In the genomic region with DNA sequence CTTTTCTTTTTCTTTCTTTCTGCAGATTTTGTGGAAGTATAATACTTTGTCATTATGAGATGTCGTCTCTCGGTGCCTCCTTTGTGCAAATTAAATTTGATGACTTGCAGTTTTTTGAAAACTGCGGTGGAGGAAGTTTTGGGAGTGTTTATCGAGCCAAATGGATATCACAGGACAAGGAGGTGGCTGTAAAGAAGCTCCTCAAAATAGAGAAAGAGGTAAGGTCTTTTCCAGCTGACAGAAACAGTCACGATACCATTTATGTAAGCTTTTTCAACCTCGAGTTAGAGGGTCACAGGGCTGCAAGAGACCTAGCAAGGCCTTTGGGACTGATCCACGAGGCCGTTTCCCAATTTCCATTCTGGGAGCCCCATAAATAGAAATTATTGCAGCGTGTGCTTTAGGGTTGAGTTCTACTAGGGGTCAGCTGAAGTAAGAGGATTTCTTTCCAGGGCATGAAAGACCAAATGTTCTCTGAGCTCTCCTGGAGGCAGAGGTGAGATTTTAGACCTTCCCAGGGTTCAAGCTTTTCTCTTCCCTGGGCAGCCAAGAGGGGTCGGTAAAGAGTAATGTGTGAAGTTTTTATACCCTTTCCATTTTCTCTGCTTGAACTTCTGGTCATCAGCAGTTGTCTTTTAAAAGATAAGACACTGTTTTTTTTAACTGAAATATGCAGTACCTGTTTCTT, we compare ENCODE assay signal across 11 cellular contexts. TPM values are rescaled to one million over a fixed set of nuclear protein-coding genes. Genes with fewer than 3 reads are reported as not detected.
DNase-seq lines count a peak whose midpoint lies in the region; ATAC-seq and TF ChIP-seq lines count a peak whose summit lies in the region.
"Had no signal": no experiment of that assay in that cellular context is flagged by ENCODE, and none has a peak within 500 bp of the region (broad histone marks: within the 10 kb centered on the region; RNA-seq: fewer than 3 reads in every experiment).

No MANE protein-coding gene starts in this region.

- ATAC-seq in left ventricle myocardium superior (peak; percentile 84), gastrocnemius medialis (peak; percentile 82 to 83), GM18907 (IDR thresholded peaks at IDR 0.05; ENCODE audit: unreplicated experiment) (no peak), GM21717 (IDR thresholded peaks at IDR 0.05; ENCODE audit: unreplicated experiment) (no peak)

- peak in 1 of 2 donors; percentile 61 for TF ChIP-seq POLR2A in gastrocnemius medialis (IDR thresholded peaks at IDR 0.05)

- H3K27me3 ChIP-seq in ascending aorta = no peaks in the 10 kb centered on the region
- H3K27me3 ChIP-seq in gastrocnemius medialis = no peaks in the 10 kb centered on the region

- no peak for DNase-seq in ascending aorta (ENCODE audit: low spot score in 2 of 2)
- peak; percentile 41 for DNase-seq in left ventricle myocardium superior
- peak; percentile 73 to 91 for DNase-seq in gastrocnemius medialis
- no peak for DNase-seq in T-helper 9 cell
- DNase-seq in NCI-H345 (lab: John Stamatoyannopoulos, UW) = no peak
- DNase-seq: activated CD4-positive, alpha-beta T cell treated with anti-CD3 and anti-CD28 coated beads, Interleukin-2, amount 50 U/mL, for 48 hours; PC-9 had no signal

- H3K9me3 ChIP-seq in ascending aorta (no peaks in the 10 kb centered on the region), gastrocnemius medialis (no peaks in the 10 kb centered on the region)

- H3K36me3 ChIP-seq in ascending aorta (no peaks in the 10 kb centered on the region), gastrocnemius medialis (no peaks in the 10 kb centered on the region)

- H3K4me1 ChIP-seq in ascending aorta (peaks cover 0 to 19% of the 10 kb centered on the region in 2 donors), gastrocnemius medialis (peaks cover 75 to 91% of the 10 kb centered on the region in 2 donors)

- TF ChIP-seq CTCF in GM12872 (IDR thresholded peaks at IDR 0.05; ENCODE audit: insufficient read depth, low read depth, low read length) (peak; percentile 28; the same call in 2 of the 3 replicates), ascending aorta (IDR thresholded peaks at IDR 0.05) (peak; percentile 18 to 40 (median 26)), gastrocnemius medialis (IDR thresholded peaks at IDR 0.05 in 4 of 5, conservative IDR thresholded peaks at IDR 0.05 in 1 of 5) (peak; percentile 38 to 75 (median 59))

- H3K4me3 ChIP-seq in ascending aorta (peak overlapping the region; percentile 30 to 47), gastrocnemius medialis (peak overlapping the region; percentile 26 to 41 (median 33))
- H3K4me3 ChIP-seq: PC-9, skin epidermis had no signal

- in situ Hi-C loops in gastrocnemius medialis (cut with MboI; ENCODE audit: low sequenced_read_pairs in 4 of 4) = no loop called here

- H3K27ac ChIP-seq in ascending aorta (peak overlapping the region; percentile 67 to 72), gastrocnemius medialis (peak overlapping the region; percentile 88 to 98 (median 92))
- H3K27ac ChIP-seq: PC-9 had no signal

- intact Hi-C loops in ascending aorta (cut with DNase I) = loop anchor here (5.0 kb wide), 1 partner anchor 121 kb away; no protein-coding TSS in a partner anchor
- intact Hi-C loops in left ventricle myocardium superior (cut with micrococcal nuclease) = no loop called here
- intact Hi-C loops in gastrocnemius medialis (cut with DNase I; ENCODE audit: low total_unique reads) = loop anchor here (1.0 to 5.0 kb wide), 2 partner anchors 59 to 120 kb away; no protein-coding TSS in a partner anchor

RNA-seq across cellular contexts. Expression of a gene that starts 15.5 kb away (rescaled TPM):
- total RNA-seq in ascending aorta = 21.3 TPM
- 429 TPM for total RNA-seq in left ventricle myocardium superior
- 100 to 1,000 TPM; 225 to 517 (median 280) TPM for total RNA-seq in gastrocnemius medialis

Comparison
In these comparisons a context has a peak if more than half of its experiments do, and no peak if none do; other contexts are left out.
1. DNase-seq: peak in left ventricle myocardium superior (single experiment) and gastrocnemius medialis (2 of 2); none in ascending aorta (0 of 2), T-helper 9 cell (single experiment) and NCI-H345 (single experiment).
2. ATAC-seq: peak in left ventricle myocardium superior (single experiment) and gastrocnemius medialis (2 of 2); none in GM18907 (single experiment) and GM21717 (single experiment).
3. RNA of a gene that starts 15.5 kb away (total RNA-seq): 429 TPM in left ventricle myocardium superior (single experiment) and 225 to 517 TPM in gastrocnemius medialis; 21.3 TPM in ascending aorta (single experiment); every median in the first group is over 10 times any median in the second.
4. Peak in every context shown above with its lines, with median percentiles within 50 percentile points of each other: CTCF ChIP-seq.